Comparison of ENCODE assay signal across 15 cellular contexts in the genomic region with DNA sequence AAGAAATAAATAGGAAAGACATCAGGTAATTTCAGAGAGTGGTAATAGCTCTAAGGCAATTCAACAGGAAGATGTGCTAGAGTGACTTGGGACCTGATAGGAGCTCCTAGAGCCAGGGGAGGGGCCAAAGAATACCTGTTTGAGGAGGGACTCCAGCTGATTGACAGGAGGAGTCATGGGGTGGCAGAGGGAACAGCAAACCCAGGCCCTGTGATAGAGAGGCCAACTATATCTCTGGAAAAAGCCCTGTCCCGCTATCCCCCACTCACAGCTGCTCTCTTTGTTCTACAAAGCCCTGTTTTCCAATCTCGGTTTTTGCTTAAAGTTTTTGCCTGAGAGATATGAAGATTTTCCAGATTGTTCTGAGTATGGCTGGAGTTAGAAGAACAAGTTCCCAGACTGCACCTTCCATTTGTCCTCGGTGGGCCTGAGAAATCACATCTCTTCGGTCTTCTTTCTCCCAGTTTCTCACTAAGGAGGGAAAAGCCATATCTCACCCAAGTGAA. TPM values are rescaled to one million over a fixed set of nuclear protein-coding genes. Genes with fewer than 3 reads are reported as not detected.
DNase-seq lines count a peak whose midpoint lies in the region; ATAC-seq and TF ChIP-seq lines count a peak whose summit lies in the region.
"Had no signal": no experiment of that assay in that cellular context is flagged by ENCODE, and none has a peak within 500 bp of the region (broad histone marks: within the 10 kb centered on the region; RNA-seq: fewer than 3 reads in every experiment).

No MANE protein-coding gene starts in this region.

- no peak for DNase-seq in CD8-positive, alpha-beta T cell
- DNase-seq in HPDE6-E6E7 (ENCODE audit: extremely low spot score) (peak; percentile 41), germinal center (ENCODE audit: low spot score) (peak; percentile 74), chondrocyte (ENCODE audit: low spot score) (no peak), NCI-H748 (lab: John Stamatoyannopoulos, UW; ENCODE audit: unreplicated experiment) (no peak), cortex of kidney (lab: John Stamatoyannopoulos, UW) (no peak)
- no peak for DNase-seq in stimulated activated CD4-positive, alpha-beta T cell treated with anti-CD3 and anti-CD28 coated beads, Interleukin-12 subunit alpha, Interleukin-12 subunit beta, amount 100 ng/mL, for 4 hours
- DNase-seq: activated CD8-positive, alpha-beta memory T cell treated with anti-CD3 and anti-CD28 coated beads for 24 hours; mesenchymal stem cell; MV-4-11; NCI-H526 treated with DMSO at 0.1 percent for 48 hours; stimulated activated CD4-positive, alpha-beta T cell treated with anti-CD3 and anti-CD28 coated beads, Interleukin-2, amount 100 ng/mL, for 48 hours had no signal

- CTCF ChIA-PET in CD8-positive, alpha-beta T cell (lab: Charles Lee) = interaction anchor here (11.7 kb wide), 1 partner anchor 11 kb away, joined by 74 read pairs; no protein-coding TSS in a partner anchor

- H3K27me3 Mint-ChIP-seq in CD8-positive, alpha-beta T cell (ENCODE audit: low read depth) = no peaks in the 10 kb centered on the region
- no peaks in the 10 kb centered on the region for H3K27me3 Mint-ChIP-seq in chondrocyte (ENCODE audit: low read depth)

- H3K27ac ChIP-seq in CD8-positive, alpha-beta T cell (ENCODE audit: low read depth, low read length) = no peak overlapping the region
- H3K27ac ChIP-seq: prostate gland had no signal

- peak overlapping the region; percentile 14 for H3K27ac Mint-ChIP-seq in CD8-positive, alpha-beta T cell
- no peak overlapping the region for H3K27ac Mint-ChIP-seq in chondrocyte (ENCODE audit: unreplicated experiment)

- POLR2A ChIA-PET in CD8-positive, alpha-beta T cell (lab: Charles Lee) = no interaction called here

- no peaks in the 10 kb centered on the region for H3K36me3 Mint-ChIP-seq in CD8-positive, alpha-beta T cell
- no peaks in the 10 kb centered on the region for H3K36me3 Mint-ChIP-seq in chondrocyte (ENCODE audit: low read depth)
- H3K36me3 Mint-ChIP-seq: CD14-positive monocyte had no signal

- H3K4me3 Mint-ChIP-seq in CD8-positive, alpha-beta T cell = no peak overlapping the region
- no peak overlapping the region for H3K4me3 Mint-ChIP-seq in chondrocyte (ENCODE audit: unreplicated experiment)
- H3K4me3 Mint-ChIP-seq: CD14-positive monocyte had no signal

- intact Hi-C loops in CD8-positive, alpha-beta T cell (cut with DNase I, micrococcal nuclease) = no loop called here

- peaks cover 14% of the 10 kb centered on the region for H3K4me1 ChIP-seq in CD8-positive, alpha-beta T cell (ENCODE audit: insufficient read depth, low read length)
- H3K4me1 ChIP-seq: prostate gland had no signal

- no peak for TF ChIP-seq CTCF in CD8-positive, alpha-beta T cell (IDR thresholded peaks at IDR 0.05)
- TF ChIP-seq CTCF in chondrocyte (IDR thresholded peaks at IDR 0.05) = no peak

- H3K9me3 ChIP-seq in CD8-positive, alpha-beta T cell (ENCODE audit: low read length) = no peaks in the 10 kb centered on the region
- H3K9me3 ChIP-seq: prostate gland had no signal

- no peak overlapping the region for H3K4me3 ChIP-seq in CD8-positive, alpha-beta T cell (ENCODE audit: low read depth, low read length)
- H3K4me3 ChIP-seq: prostate gland had no signal

- ATAC-seq in CD8-positive, alpha-beta T cell = peak; percentile 63
- peak; percentile 83 for ATAC-seq in GM19351 (IDR thresholded peaks at IDR 0.05; ENCODE audit: unreplicated experiment)

- H3K36me3 ChIP-seq in CD8-positive, alpha-beta T cell (ENCODE audit: insufficient read depth, low read length) = no peaks in the 10 kb centered on the region
- H3K36me3 ChIP-seq: prostate gland had no signal

- peaks cover 15% of the 10 kb centered on the region for H3K4me1 Mint-ChIP-seq in CD8-positive, alpha-beta T cell (ENCODE audit: low read depth)
- peaks cover 5% of the 10 kb centered on the region for H3K4me1 Mint-ChIP-seq in chondrocyte (ENCODE audit: low read depth)

- no peaks in the 10 kb centered on the region for H3K9me3 Mint-ChIP-seq in CD8-positive, alpha-beta T cell
- no peaks in the 10 kb centered on the region for H3K9me3 Mint-ChIP-seq in chondrocyte (ENCODE audit: low read depth)

- no peaks in the 10 kb centered on the region for H3K27me3 ChIP-seq in CD8-positive, alpha-beta T cell (ENCODE audit: insufficient read depth, low read length)

RNA-seq across cellular contexts. Expression of a gene that starts 9.0 kb away (rescaled TPM):
- total RNA-seq in CD8-positive, alpha-beta T cell = 10 to 100 TPM; 71.8 to 75.2 TPM
- 64.0 to 77.0 TPM (median 67.3 TPM) in 3 replicates for total RNA-seq in chondrocyte

RNA-seq across cellular contexts. Expression of a gene that starts 37.8 kb away (rescaled TPM):
- 1 to 10 TPM; 2.6 TPM for total RNA-seq in CD8-positive, alpha-beta T cell
- total RNA-seq in chondrocyte = 0.27 to 1.9 TPM (median 1.1 TPM) in 3 replicates

Comparison
In these comparisons a context has a peak if more than half of its experiments do, and no peak if none do; other contexts are left out.
1. DNase-seq: peak in HPDE6-E6E7 (single experiment) and germinal center (single experiment); none in CD8-positive, alpha-beta T cell (0 of 7), chondrocyte (single experiment), stimulated activated CD4-positive, alpha-beta T cell treated with anti-CD3 and anti-CD28 coated beads, Interleukin-12 subunit alpha, Interleukin-12 subunit beta, amount 100 ng/mL, for 4 hours (single experiment), NCI-H748 (single experiment) and cortex of kidney (single experiment).